Comparison of ENCODE assay signal across 9 cellular contexts in the genomic region with DNA sequence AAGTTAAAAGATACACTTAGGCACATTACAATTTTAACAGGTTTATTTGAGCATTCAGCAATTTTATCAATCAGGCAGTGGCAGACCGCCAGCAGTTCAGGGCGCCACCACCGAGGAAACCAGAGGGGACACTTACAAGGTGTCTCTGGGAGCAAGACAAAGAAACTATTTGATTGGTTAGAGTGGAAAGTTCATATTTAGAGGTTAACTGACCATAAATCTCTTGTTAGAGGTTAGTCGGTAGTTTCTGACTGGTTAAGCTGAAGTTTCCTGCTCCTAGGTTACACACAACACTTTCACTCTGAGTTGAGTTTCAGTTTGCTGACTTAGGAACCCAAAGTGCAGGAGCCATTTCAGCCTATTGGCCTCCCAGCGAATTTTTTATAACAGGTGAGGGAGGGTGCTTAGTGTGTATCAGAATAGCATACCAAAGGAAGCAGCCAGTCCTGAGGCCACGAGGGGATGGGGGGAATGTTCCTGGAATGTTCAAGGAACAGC. TPM values are rescaled to one million over a fixed set of nuclear protein-coding genes. Genes with fewer than 3 reads are reported as not detected.
DNase-seq lines count a peak whose midpoint lies in the region; ATAC-seq and TF ChIP-seq lines count a peak whose summit lies in the region.
"Had no signal": no experiment of that assay in that cellular context is flagged by ENCODE, and none has a peak within 500 bp of the region (broad histone marks: within the 10 kb centered on the region; RNA-seq: fewer than 3 reads in every experiment).

No MANE protein-coding gene starts in this region.

- TF ChIP-seq CTCF in activated CD8-positive, alpha-beta T cell treated with anti-CD3 and anti-CD28 coated beads for 36 hours (IDR thresholded peaks at IDR 0.05): no peak

- no peaks in the 10 kb centered on the region for H3K9me3 Mint-ChIP-seq in activated CD8-positive, alpha-beta T cell treated with anti-CD3 and anti-CD28 coated beads for 36 hours
- no peaks in the 10 kb centered on the region for H3K9me3 Mint-ChIP-seq in stimulated activated effector memory CD8-positive, alpha-beta T cell treated with anti-CD3 and anti-CD28 coated beads, Interleukin-12 subunit alpha, Interleukin-12 subunit beta, amount 100 ng/mL, for 72 hours

- no peaks in the 10 kb centered on the region for H3K27me3 Mint-ChIP-seq in activated CD8-positive, alpha-beta T cell treated with anti-CD3 and anti-CD28 coated beads for 36 hours

- peaks cover 46% of the 10 kb centered on the region for H3K4me1 Mint-ChIP-seq in activated CD8-positive, alpha-beta T cell treated with anti-CD3 and anti-CD28 coated beads for 36 hours (ENCODE audit: low read depth)
- peaks cover 47% of the 10 kb centered on the region for H3K4me1 Mint-ChIP-seq in stimulated activated effector memory CD8-positive, alpha-beta T cell treated with anti-CD3 and anti-CD28 coated beads, Interleukin-12 subunit alpha, Interleukin-12 subunit beta, amount 100 ng/mL, for 72 hours

- no peak overlapping the region for H3K4me3 Mint-ChIP-seq in activated CD8-positive, alpha-beta T cell treated with anti-CD3 and anti-CD28 coated beads for 36 hours
- H3K4me3 Mint-ChIP-seq in stimulated activated effector memory CD8-positive, alpha-beta T cell treated with anti-CD3 and anti-CD28 coated beads, Interleukin-12 subunit alpha, Interleukin-12 subunit beta, amount 100 ng/mL, for 72 hours: peak overlapping the region; percentile 51

- POLR2A ChIA-PET in activated CD8-positive, alpha-beta T cell treated with anti-CD3 and anti-CD28 coated beads for 36 hours (lab: Charles Lee): interaction anchor here (1.3 to 3.7 kb wide), 3 partner anchors 12 to 126 kb away, joined by 5 to 28 read pairs (median 5); a partner anchor contains a TSS

- peak; percentile 71 for ATAC-seq in HG02885 (IDR thresholded peaks at IDR 0.05; ENCODE audit: poor library complexity, unreplicated experiment)
- peak; percentile 83 for ATAC-seq in activated CD8-positive, alpha-beta T cell treated with anti-CD3 and anti-CD28 coated beads for 36 hours
- ATAC-seq in stimulated activated effector memory CD8-positive, alpha-beta T cell treated with anti-CD3 and anti-CD28 coated beads, Interleukin-12 subunit alpha, Interleukin-12 subunit beta, amount 100 ng/mL, for 72 hours: peak; percentile 91
- ATAC-seq in HG02970 (IDR thresholded peaks at IDR 0.05; ENCODE audit: low FRiP score, unreplicated experiment): no peak
- ATAC-seq in Right ventricle myocardium inferior: no peak
- ATAC-seq: A549 had no signal

- H3K27ac Mint-ChIP-seq in activated CD8-positive, alpha-beta T cell treated with anti-CD3 and anti-CD28 coated beads for 36 hours: peak overlapping the region; percentile 76
- H3K27ac Mint-ChIP-seq in stimulated activated effector memory CD8-positive, alpha-beta T cell treated with anti-CD3 and anti-CD28 coated beads, Interleukin-12 subunit alpha, Interleukin-12 subunit beta, amount 100 ng/mL, for 72 hours: peak overlapping the region; percentile 57

- no peaks in the 10 kb centered on the region for H3K36me3 Mint-ChIP-seq in activated CD8-positive, alpha-beta T cell treated with anti-CD3 and anti-CD28 coated beads for 36 hours (ENCODE audit: low read depth)
- peaks cover 7% of the 10 kb centered on the region for H3K36me3 Mint-ChIP-seq in stimulated activated effector memory CD8-positive, alpha-beta T cell treated with anti-CD3 and anti-CD28 coated beads, Interleukin-12 subunit alpha, Interleukin-12 subunit beta, amount 100 ng/mL, for 72 hours

- DNase-seq in activated CD4-positive, alpha-beta T cell treated with anti-CD3 and anti-CD28 coated beads for 48 hours: peak; percentile 68
- DNase-seq in activated CD4-positive, alpha-beta T cell treated with anti-CD3 and anti-CD28 coated beads, Interleukin-2, amount 50 U/mL, for 1 hour: no peak
- DNase-seq in activated CD8-positive, alpha-beta T cell treated with anti-CD3 and anti-CD28 coated beads for 36 hours: peak; percentile 85
- DNase-seq in stimulated activated effector memory CD8-positive, alpha-beta T cell treated with anti-CD3 and anti-CD28 coated beads, Interleukin-12 subunit alpha, Interleukin-12 subunit beta, amount 100 ng/mL, for 72 hours (ENCODE audit: low spot score in 2 of 2): peak in 1 of 2 donors; percentile 75
- DNase-seq in NCI-H1417 (lab: John Stamatoyannopoulos, UW) (no peak), Right ventricle myocardium inferior (ENCODE audit: missing footprints) (no peak)

- intact Hi-C loops in activated CD8-positive, alpha-beta T cell treated with anti-CD3 and anti-CD28 coated beads for 36 hours (cut with micrococcal nuclease): no loop called here
- intact Hi-C loops in Right ventricle myocardium inferior (cut with DNase I): no loop called here

- CTCF ChIA-PET in activated CD8-positive, alpha-beta T cell treated with anti-CD3 and anti-CD28 coated beads for 36 hours (lab: Charles Lee): interaction anchor here (1.3 to 7.7 kb wide), 7 partner anchors 9 to 77 kb away, joined by 3 to 60 read pairs (median 11); no protein-coding TSS in a partner anchor

RNA-seq across cellular contexts. Expression of a gene that starts 10.8 kb away (rescaled TPM):
- 10 to 100 TPM; 29.8 to 30.2 TPM for total RNA-seq in activated CD8-positive, alpha-beta T cell treated with anti-CD3 and anti-CD28 coated beads for 36 hours
- total RNA-seq in Right ventricle myocardium inferior: not detected

RNA-seq across cellular contexts. Expression of a gene that starts 31.2 kb away (rescaled TPM):
- total RNA-seq in activated CD8-positive, alpha-beta T cell treated with anti-CD3 and anti-CD28 coated beads for 36 hours: 10 to 100 TPM; 13.2 to 15.8 TPM
- total RNA-seq in Right ventricle myocardium inferior: 0.51 TPM

RNA-seq across cellular contexts. Expression of a gene that starts 31.8 kb away (rescaled TPM):
- 1 to 10 TPM; 3.7 to 4.3 TPM for total RNA-seq in activated CD8-positive, alpha-beta T cell treated with anti-CD3 and anti-CD28 coated beads for 36 hours
- 0.32 TPM for total RNA-seq in Right ventricle myocardium inferior

RNA-seq across cellular contexts. Expression of a gene that starts 40.5 kb away (rescaled TPM):
- total RNA-seq in activated CD8-positive, alpha-beta T cell treated with anti-CD3 and anti-CD28 coated beads for 36 hours: 1 to 10 TPM; 2.4 to 2.7 TPM
- 3.1 TPM for total RNA-seq in Right ventricle myocardium inferior

RNA-seq across cellular contexts. Expression of a gene that starts 50.4 kb away (rescaled TPM):
- total RNA-seq in activated CD8-positive, alpha-beta T cell treated with anti-CD3 and anti-CD28 coated beads for 36 hours: 10 to 100 TPM; 15.7 to 17.4 TPM
- total RNA-seq in Right ventricle myocardium inferior: 7.1 TPM

Comparison
In these comparisons a context has a peak if more than half of its experiments do, and no peak if none do; other contexts are left out.
1. DNase-seq: peak in activated CD4-positive, alpha-beta T cell treated with anti-CD3 and anti-CD28 coated beads for 48 hours (single experiment) and activated CD8-positive, alpha-beta T cell treated with anti-CD3 and anti-CD28 coated beads for 36 hours (single experiment); none in activated CD4-positive, alpha-beta T cell treated with anti-CD3 and anti-CD28 coated beads, Interleukin-2, amount 50 U/mL, for 1 hour (single experiment), NCI-H1417 (0 of 3) and Right ventricle myocardium inferior (single experiment).
2. ATAC-seq: peak in HG02885 (single experiment), activated CD8-positive, alpha-beta T cell treated with anti-CD3 and anti-CD28 coated beads for 36 hours (single experiment) and stimulated activated effector memory CD8-positive, alpha-beta T cell treated with anti-CD3 and anti-CD28 coated beads, Interleukin-12 subunit alpha, Interleukin-12 subunit beta, amount 100 ng/mL, for 72 hours (single experiment); none in HG02970 (single experiment) and Right ventricle myocardium inferior (single experiment).
3. RNA of a gene that starts 10.8 kb away (total RNA-seq): 29.8 to 30.2 TPM in activated CD8-positive, alpha-beta T cell treated with anti-CD3 and anti-CD28 coated beads for 36 hours; not detected in Right ventricle myocardium inferior (single experiment); every median in the first group is over 10 times any median in the second.